In genomic region chr3:63571682-63572081, GRCh38 we compare ENCODE assay signal across 28 cellular contexts.
"Had no signal": no experiment of that assay in that cellular context is flagged by ENCODE, and none has a peak within 500 bp of the region (broad histone marks: within the 10 kb centered on the region; RNA-seq: fewer than 3 reads in every experiment).

No MANE protein-coding gene starts in this region.

- H3K27me3 ChIP-seq: adrenal gland, body of pancreas, esophagus squamous epithelium had no signal

- H3K27ac ChIP-seq: adrenal gland, body of pancreas, esophagus squamous epithelium had no signal

- DNase-seq: activated CD4-positive, alpha-beta memory T cell treated with anti-CD3 and anti-CD28 coated beads for 36 hours; activated CD4-positive, alpha-beta T cell treated with anti-CD3 and anti-CD28 coated beads for 36 hours; activated CD4-positive, alpha-beta T cell treated with anti-CD3 and anti-CD28 coated beads, Interleukin-2, amount 10 ng/mL, durations not matched to agents 24 days and 14 days; activated CD4-positive, CD25-positive, alpha-beta regulatory T cell; activated CD4-positive, CD25-positive, alpha-beta regulatory T cell treated with anti-CD3 and anti-CD28 coated beads, Interleukin-2, amount 50 U/mL, for 72 hours; activated CD8-positive, alpha-beta memory T cell treated with anti-CD3 and anti-CD28 coated beads, Interleukin-2, amount 10 ng/mL, durations not matched to agents 7 days and 5 days; activated CD8-positive, alpha-beta memory T cell treated with anti-CD3 and anti-CD28 coated beads, Interleukin-2, amount 50 U/mL, for 4 hours; activated CD8-positive, alpha-beta T cell treated with anti-CD3 and anti-CD28 coated beads, Interleukin-2, amount 10 ng/mL, durations not matched to agents 7 days and 5 days; activated effector memory CD4-positive, alpha-beta T cell treated with anti-CD3 and anti-CD28 coated beads, Interleukin-2, amount 50 U/mL, for 16 hours; activated naive CD4-positive, alpha-beta T cell treated with anti-CD3 and anti-CD28 coated beads for 36 hours; activated naive CD8-positive, alpha-beta T cell treated with anti-CD3 and anti-CD28 coated beads for 36 hours; activated naive CD8-positive, alpha-beta T cell treated with anti-CD3 and anti-CD28 coated beads, Interleukin-2, amount 50 U/mL, for 24 hours; activated T-cell treated with anti-CD3 and anti-CD28 coated beads, Interleukin-2, amount 50 U/mL, for 1 hour; activated T-cell treated with anti-CD3 and anti-CD28 coated beads, Interleukin-2, amount 50 U/mL, for 48 hours; adrenal gland; amygdala; aorta; body of pancreas; caudate nucleus; cortex of kidney; dermis blood vessel endothelial cell; effector CD4-positive, alpha-beta T cell; effector memory CD8-positive, alpha-beta T cell; erythroblast; esophagus squamous epithelium; foreskin melanocyte; head of caudate nucleus; T-helper 2 cell had no signal

- H3K4me3 ChIP-seq: adrenal gland, body of pancreas, esophagus squamous epithelium had no signal

- ATAC-seq: activated CD4-positive, alpha-beta T cell treated with anti-CD3 and anti-CD28 coated beads for 36 hours; activated CD8-positive, alpha-beta memory T cell treated with anti-CD3 and anti-CD28 coated beads, Interleukin-2, amount 10 ng/mL, durations not matched to agents 7 days and 5 days; activated CD8-positive, alpha-beta T cell treated with anti-CD3 and anti-CD28 coated beads, Interleukin-2, amount 10 ng/mL, durations not matched to agents 7 days and 5 days; activated naive CD8-positive, alpha-beta T cell treated with anti-CD3 and anti-CD28 coated beads, Interleukin-2, amount 50 U/mL, for 24 hours; body of pancreas; effector memory CD8-positive, alpha-beta T cell had no signal

- H3K9me3 ChIP-seq: adrenal gland, body of pancreas, esophagus squamous epithelium had no signal

- H3K4me1 ChIP-seq: adrenal gland had no signal

- H3K36me3 ChIP-seq: adrenal gland, esophagus squamous epithelium had no signal
